ENCODE assay signal across 19 cellular contexts in genomic region chr6:110882824-110883554, GRCh38. TPM values are rescaled to one million over a fixed set of nuclear protein-coding genes. Genes with fewer than 3 reads are reported as not detected.
DNase-seq lines count a peak whose midpoint lies in the region; ATAC-seq and FAIRE-seq lines count a peak whose summit lies in the region.
"Had no signal": no experiment of that assay in that cellular context is flagged by ENCODE, and none has a peak within 500 bp of the region (broad histone marks: within the 10 kb centered on the region; RNA-seq: fewer than 3 reads in every experiment).

No MANE protein-coding gene starts in this region.

- H3K27ac Mint-ChIP-seq in CD4-positive, CD25-positive, alpha-beta regulatory T cell: peak overlapping the region; percentile 16 to 87 (median 72)
- H3K27ac Mint-ChIP-seq in activated T-helper 17 cell treated with anti-CD3 and anti-CD28 coated beads, Interleukin-2, amount 50 U/mL, for 72 hours: peak overlapping the region; percentile 77
- H3K27ac Mint-ChIP-seq: neural progenitor cell had no signal

- H3K4me1 ChIP-seq in CD4-positive, CD25-positive, alpha-beta regulatory T cell (ENCODE audit: control insufficient read depth, insufficient read depth, low read length, poor library complexity, severe bottlenecking): peaks cover 81% of the 10 kb centered on the region
- peaks cover 13% of the 10 kb centered on the region for H3K4me1 ChIP-seq in mesodermal cell (ENCODE audit: control insufficient read depth, insufficient read depth, low read length, poor library complexity, severe bottlenecking)

- no peaks in the 10 kb centered on the region for H3K27me3 Mint-ChIP-seq in CD4-positive, CD25-positive, alpha-beta regulatory T cell
- no peaks in the 10 kb centered on the region for H3K27me3 Mint-ChIP-seq in activated T-helper 17 cell treated with anti-CD3 and anti-CD28 coated beads, Interleukin-2, amount 50 U/mL, for 72 hours
- H3K27me3 Mint-ChIP-seq: type B pancreatic cell had no signal

- peak overlapping the region; percentile 32 to 83 (median 68) for H3K4me3 Mint-ChIP-seq in CD4-positive, CD25-positive, alpha-beta regulatory T cell
- H3K4me3 Mint-ChIP-seq in activated T-helper 17 cell treated with anti-CD3 and anti-CD28 coated beads, Interleukin-2, amount 50 U/mL, for 72 hours: peak overlapping the region; percentile 96
- H3K4me3 Mint-ChIP-seq: neural progenitor cell had no signal

- no peaks in the 10 kb centered on the region for H3K36me3 Mint-ChIP-seq in CD4-positive, CD25-positive, alpha-beta regulatory T cell
- peaks cover 59% of the 10 kb centered on the region for H3K36me3 Mint-ChIP-seq in activated T-helper 17 cell treated with anti-CD3 and anti-CD28 coated beads, Interleukin-2, amount 50 U/mL, for 72 hours (ENCODE audit: low read depth)

- H3K27me3 ChIP-seq in CD4-positive, CD25-positive, alpha-beta regulatory T cell (ENCODE audit: control insufficient read depth, insufficient read depth, low read length): no peaks in the 10 kb centered on the region
- H3K27me3 ChIP-seq: neural progenitor cell had no signal

- H3K4me3 ChIP-seq in CD4-positive, CD25-positive, alpha-beta regulatory T cell (ENCODE audit: low read depth, low read length): peak overlapping the region; percentile 99
- no peak overlapping the region for H3K4me3 ChIP-seq in mesodermal cell (ENCODE audit: extremely low read depth, insufficient read depth, low read length, poor library complexity, severe bottlenecking)
- H3K4me3 ChIP-seq: neural progenitor cell had no signal

- no peak for DNase-seq in CD4-positive, CD25-positive, alpha-beta regulatory T cell
- no peak for DNase-seq in GM19239 (ENCODE audit: insufficient read length, low spot score)
- DNase-seq in OCI-M2 (lab: John Stamatoyannopoulos, UW; ENCODE audit: unreplicated experiment): no peak
- DNase-seq in HTR-8/SVneo (ENCODE audit: insufficient read length, low spot score): no peak
- no peak for DNase-seq in NCI-H1694 treated with DMSO at 0.1 percent for 48 hours (lab: John Stamatoyannopoulos, UW)
- DNase-seq: activated CD8-positive, alpha-beta memory T cell treated with anti-CD3 and anti-CD28 coated beads for 24 hours; aorta; DMS153; effector memory CD4-positive, alpha-beta T cell; glutamatergic neuron; GOT3; NCI-H187; small intestine had no signal

- no peaks in the 10 kb centered on the region for H3K9me3 ChIP-seq in CD4-positive, CD25-positive, alpha-beta regulatory T cell (ENCODE audit: control insufficient read depth in 2 of 2, low read length in 2 of 2)
- no peaks in the 10 kb centered on the region for H3K9me3 ChIP-seq in mesodermal cell (ENCODE audit: control insufficient read depth, low read length)

- H3K9me3 Mint-ChIP-seq in CD4-positive, CD25-positive, alpha-beta regulatory T cell: no peaks in the 10 kb centered on the region
- no peaks in the 10 kb centered on the region for H3K9me3 Mint-ChIP-seq in activated T-helper 17 cell treated with anti-CD3 and anti-CD28 coated beads, Interleukin-2, amount 50 U/mL, for 72 hours

- no peak for ATAC-seq in CD4-positive, CD25-positive, alpha-beta regulatory T cell (ENCODE audit: low read depth in 2 of 2)
- ATAC-seq in activated T-helper 17 cell treated with anti-CD3 and anti-CD28 coated beads, Interleukin-2, amount 50 U/mL, for 72 hours (replicated peaks): no peak
- ATAC-seq in HG03280 (IDR thresholded peaks at IDR 0.05; ENCODE audit: unreplicated experiment): no peak

- H3K4me1 Mint-ChIP-seq in CD4-positive, CD25-positive, alpha-beta regulatory T cell: peaks cover 40 to 99% (median 83%) of the 10 kb centered on the region in 4 donors
- peaks cover 33% of the 10 kb centered on the region for H3K4me1 Mint-ChIP-seq in activated T-helper 17 cell treated with anti-CD3 and anti-CD28 coated beads, Interleukin-2, amount 50 U/mL, for 72 hours

- H3K36me3 ChIP-seq in CD4-positive, CD25-positive, alpha-beta regulatory T cell (ENCODE audit: control insufficient read depth, insufficient read depth, low read length): no peaks in the 10 kb centered on the region
- H3K36me3 ChIP-seq in mesodermal cell (ENCODE audit: control insufficient read depth, insufficient read depth, low read length): peaks cover 47% of the 10 kb centered on the region
- H3K36me3 ChIP-seq: neural progenitor cell had no signal

- peak overlapping the region; percentile 28 for H3K27ac ChIP-seq in CD4-positive, CD25-positive, alpha-beta regulatory T cell (ENCODE audit: insufficient read depth, low read length, poor library complexity, severe bottlenecking)
- peak overlapping the region; percentile 36 for H3K27ac ChIP-seq in mesodermal cell (ENCODE audit: low read depth, low read length, severe bottlenecking)

- FAIRE-seq in GM19239 (lab: Jason Lieb, UNC) (peak; percentile 48), HTR-8/SVneo (lab: Jason Lieb, UNC) (no peak)
- FAIRE-seq: GM12891, small intestine had no signal

- WGBS in mesodermal cell (ENCODE audit: insufficient coverage in 2 of 2), 2 experiments: 93 to 100% methylated on average over 2 of the region's 2 CpGs

RNA-seq across cellular contexts. Expression of gene AMD1, which starts 8.4 kb away (rescaled TPM):
- total RNA-seq in CD4-positive, CD25-positive, alpha-beta regulatory T cell: 133 TPM
- polyA plus RNA-seq in CD4-positive, CD25-positive, alpha-beta regulatory T cell: 10 to 100 TPM; 60.6 to 64.4 (median 62.7) TPM
- total RNA-seq in activated T-helper 17 cell treated with anti-CD3 and anti-CD28 coated beads, Interleukin-2, amount 50 U/mL, for 72 hours: 10 to 100 TPM; 49.8 to 92.9 TPM
- polyA plus RNA-seq in mesodermal cell (2013, experiment 1 of 2): 50.4 TPM
- 55.1 TPM for polyA plus RNA-seq in mesodermal cell (2013, experiment 2 of 2)
